Comparison of ENCODE assay signal across 10 cellular contexts in genomic region chr14:98198385-98198784, GRCh38.
DNase-seq lines count a peak whose midpoint lies in the region; ATAC-seq, FAIRE-seq and TF ChIP-seq lines count a peak whose summit lies in the region.
"Had no signal": no experiment of that assay in that cellular context is flagged by ENCODE, and none has a peak within 500 bp of the region (broad histone marks: within the 10 kb centered on the region; RNA-seq: fewer than 3 reads in every experiment).

No MANE protein-coding gene starts in this region.

- peak; percentile 84 for ATAC-seq in natural killer cell treated with Interleukin-12 subunit alpha and Interleukin-12 subunit beta and Interleukin-15 and Interleukin-18, amount 100 ng/mL, for 72 hours

- H3K4me3 ChIP-seq in Loucy (ENCODE audit: low read length, poor library complexity, severe bottlenecking) (peak overlapping the region; percentile 54), PC-9 (no peak overlapping the region)
- H3K4me3 ChIP-seq: neural progenitor cell had no signal

- DNase-seq in GM18507 (ENCODE audit: extremely low spot score, insufficient read length, low read depth) (peak; percentile 9), GM03348 (ENCODE audit: low spot score) (no peak), PC-9 (no peak), DMS53 (lab: John Stamatoyannopoulos, UW) (no peak), MV-4-11 (lab: John Stamatoyannopoulos, UW) (no peak)
- peak; percentile 51 for DNase-seq in activated T-helper 1 cell treated with anti-CD3 and anti-CD28 coated beads, Interleukin-12 subunit alpha, Interleukin-12 subunit beta, Interleukin-2, Interleukin-4 antibody, amounts not matched to agents 30 ng/mL and 10 ng/mL and 1 ng/mL, durations not matched to agents 14 hours and 24 hours and 36 hours (ENCODE audit: low spot score)
- DNase-seq in natural killer cell treated with Interleukin-12 subunit alpha and Interleukin-12 subunit beta and Interleukin-15 and Interleukin-18, amount 100 ng/mL, for 72 hours (ENCODE audit: low spot score) = peak; percentile 64
- DNase-seq: SHP77 treated with DMSO at 0.1 percent for 48 hours had no signal

- H3K4me1 ChIP-seq in Loucy (ENCODE audit: insufficient read depth, low read length, poor library complexity, severe bottlenecking) (peaks cover 63% of the 10 kb centered on the region), PC-9 (replicated peaks; ENCODE audit: insufficient read depth) (no peaks in the 10 kb centered on the region)

- intact Hi-C loops in activated T-helper 1 cell treated with anti-CD3 and anti-CD28 coated beads, Interleukin-12 subunit alpha, Interleukin-12 subunit beta, Interleukin-2, Interleukin-4 antibody, amounts not matched to agents 30 ng/mL and 10 ng/mL and 1 ng/mL, durations not matched to agents 14 hours and 24 hours and 36 hours (cut with micrococcal nuclease) = loop anchor here (1.0 to 2.0 kb wide), 2 partner anchors 9 to 28 kb away; no protein-coding TSS in a partner anchor
- intact Hi-C loops in PC-9 (cut with micrococcal nuclease; ENCODE audit: unreplicated experiment) = no loop called here

- no peak overlapping the region for H3K27ac ChIP-seq in PC-9
- H3K27ac ChIP-seq: neural progenitor cell had no signal

- TF ChIP-seq CTCF in Loucy (conservative IDR thresholded peaks at IDR 0.05; ENCODE audit: low read length) (no peak), PC-9 (conservative IDR thresholded peaks at IDR 0.05) (no peak)

- no TSS peak for BruUV-seq in PC-9 (replicated peaks; lab: Mats Ljungman, UMichigan)

- H3K9me3 ChIP-seq in Loucy (ENCODE audit: insufficient read depth, low read depth, low read length) = no peaks in the 10 kb centered on the region
- H3K9me3 ChIP-seq in PC-9 (ENCODE audit: insufficient read depth, low read depth) = no peaks in the 10 kb centered on the region

- peak overlapping the region; percentile 59 for H3K9ac ChIP-seq in Loucy (ENCODE audit: low read depth, low read length, poor library complexity, severe bottlenecking)
- H3K9ac ChIP-seq: neural progenitor cell had no signal

- POLR2A ChIA-PET in PC-9 (lab: Charles Lee; ENCODE audit: unreplicated experiment) = no interaction called here

- H3K9me3 Mint-ChIP-seq in activated T-helper 1 cell treated with anti-CD3 and anti-CD28 coated beads, Interleukin-12 subunit alpha, Interleukin-12 subunit beta, Interleukin-2, Interleukin-4 antibody, amounts not matched to agents 30 ng/mL and 10 ng/mL and 1 ng/mL, durations not matched to agents 14 hours and 24 hours and 36 hours = peaks cover 3% of the 10 kb centered on the region
- no peaks in the 10 kb centered on the region for H3K9me3 Mint-ChIP-seq in natural killer cell treated with Interleukin-12 subunit alpha and Interleukin-12 subunit beta and Interleukin-15 and Interleukin-18, amount 100 ng/mL, for 72 hours
- H3K9me3 Mint-ChIP-seq: neural progenitor cell had no signal

- peaks cover 95% of the 10 kb centered on the region for H3K4me1 Mint-ChIP-seq in activated T-helper 1 cell treated with anti-CD3 and anti-CD28 coated beads, Interleukin-12 subunit alpha, Interleukin-12 subunit beta, Interleukin-2, Interleukin-4 antibody, amounts not matched to agents 30 ng/mL and 10 ng/mL and 1 ng/mL, durations not matched to agents 14 hours and 24 hours and 36 hours (ENCODE audit: low read depth)
- peaks cover 29 to 41% of the 10 kb centered on the region in 2 donors for H3K4me1 Mint-ChIP-seq in natural killer cell treated with Interleukin-12 subunit alpha and Interleukin-12 subunit beta and Interleukin-15 and Interleukin-18, amount 100 ng/mL, for 72 hours (ENCODE audit: low read depth in 2 of 2)

- no peaks in the 10 kb centered on the region for H3K27me3 Mint-ChIP-seq in activated T-helper 1 cell treated with anti-CD3 and anti-CD28 coated beads, Interleukin-12 subunit alpha, Interleukin-12 subunit beta, Interleukin-2, Interleukin-4 antibody, amounts not matched to agents 30 ng/mL and 10 ng/mL and 1 ng/mL, durations not matched to agents 14 hours and 24 hours and 36 hours (ENCODE audit: insufficient read depth)
- peaks cover 0 to 6% of the 10 kb centered on the region in 2 donors for H3K27me3 Mint-ChIP-seq in natural killer cell treated with Interleukin-12 subunit alpha and Interleukin-12 subunit beta and Interleukin-15 and Interleukin-18, amount 100 ng/mL, for 72 hours

- H3K79me2 ChIP-seq in Loucy (ENCODE audit: insufficient read depth, low read length) (no peaks in the 10 kb centered on the region), PC-9 (ENCODE audit: low read depth) (no peaks in the 10 kb centered on the region)

- H3K36me3 Mint-ChIP-seq in activated T-helper 1 cell treated with anti-CD3 and anti-CD28 coated beads, Interleukin-12 subunit alpha, Interleukin-12 subunit beta, Interleukin-2, Interleukin-4 antibody, amounts not matched to agents 30 ng/mL and 10 ng/mL and 1 ng/mL, durations not matched to agents 14 hours and 24 hours and 36 hours (ENCODE audit: low read depth) = peaks cover 8% of the 10 kb centered on the region
- H3K36me3 Mint-ChIP-seq in natural killer cell treated with Interleukin-12 subunit alpha and Interleukin-12 subunit beta and Interleukin-15 and Interleukin-18, amount 100 ng/mL, for 72 hours = no peaks in the 10 kb centered on the region
- H3K36me3 Mint-ChIP-seq: neural progenitor cell had no signal

- no peak overlapping the region for H2AFZ ChIP-seq in Loucy (ENCODE audit: low read length)
- no peak overlapping the region for H2AFZ ChIP-seq in PC-9
- H2AFZ ChIP-seq: neural progenitor cell had no signal

- H3K36me3 ChIP-seq in Loucy (ENCODE audit: insufficient read depth, low read length) = no peaks in the 10 kb centered on the region
- no peaks in the 10 kb centered on the region for H3K36me3 ChIP-seq in PC-9 (ENCODE audit: low read depth)
- H3K36me3 ChIP-seq: neural progenitor cell had no signal

- peak overlapping the region; percentile 27 for H3K4me3 Mint-ChIP-seq in activated T-helper 1 cell treated with anti-CD3 and anti-CD28 coated beads, Interleukin-12 subunit alpha, Interleukin-12 subunit beta, Interleukin-2, Interleukin-4 antibody, amounts not matched to agents 30 ng/mL and 10 ng/mL and 1 ng/mL, durations not matched to agents 14 hours and 24 hours and 36 hours
- H3K4me3 Mint-ChIP-seq in natural killer cell treated with Interleukin-12 subunit alpha and Interleukin-12 subunit beta and Interleukin-15 and Interleukin-18, amount 100 ng/mL, for 72 hours = peak overlapping the region; percentile 72
- H3K4me3 Mint-ChIP-seq: neural progenitor cell had no signal

- H3K4me2 ChIP-seq in Loucy (ENCODE audit: low read depth, low read length, poor library complexity, severe bottlenecking) = peak overlapping the region; percentile 68
- H3K4me2 ChIP-seq in PC-9 = no peak overlapping the region
- H3K4me2 ChIP-seq: neural progenitor cell had no signal

- H4K20me1 ChIP-seq in Loucy (ENCODE audit: insufficient read depth, low read length, poor library complexity, severe bottlenecking) (no peaks in the 10 kb centered on the region), PC-9 (ENCODE audit: insufficient read depth) (no peaks in the 10 kb centered on the region)

- H3K9me2 ChIP-seq in Loucy (replicated peaks; ENCODE audit: low read depth, low read length) = no peaks in the 10 kb centered on the region
- H3K9me2 ChIP-seq in PC-9 (ENCODE audit: insufficient read depth) = no peaks in the 10 kb centered on the region

- H3K27me3 ChIP-seq in Loucy (ENCODE audit: insufficient read depth, low read length, poor library complexity, severe bottlenecking) (no peaks in the 10 kb centered on the region), PC-9 (ENCODE audit: insufficient read depth, low read depth) (no peaks in the 10 kb centered on the region)
- H3K27me3 ChIP-seq: neural progenitor cell had no signal

- H3F3A ChIP-seq in Loucy (ENCODE audit: low read depth) = no peaks in the 10 kb centered on the region
- no peaks in the 10 kb centered on the region for H3F3A ChIP-seq in PC-9 (ENCODE audit: insufficient read depth, low read depth)

- FAIRE-seq in GM18507 (lab: Jason Lieb, UNC) = peak; percentile 55

- H3K27ac Mint-ChIP-seq in activated T-helper 1 cell treated with anti-CD3 and anti-CD28 coated beads, Interleukin-12 subunit alpha, Interleukin-12 subunit beta, Interleukin-2, Interleukin-4 antibody, amounts not matched to agents 30 ng/mL and 10 ng/mL and 1 ng/mL, durations not matched to agents 14 hours and 24 hours and 36 hours = peak overlapping the region; percentile 52
- H3K27ac Mint-ChIP-seq in natural killer cell treated with Interleukin-12 subunit alpha and Interleukin-12 subunit beta and Interleukin-15 and Interleukin-18, amount 100 ng/mL, for 72 hours = peak overlapping the region; percentile 70 to 76
- H3K27ac Mint-ChIP-seq: neural progenitor cell had no signal

- CTCF ChIA-PET in PC-9 (lab: Charles Lee) = no interaction called here

Comparison
In these comparisons a context has a peak if more than half of its experiments do, and no peak if none do; other contexts are left out.
1. DNase-seq: peak in GM18507 (single experiment), activated T-helper 1 cell treated with anti-CD3 and anti-CD28 coated beads, Interleukin-12 subunit alpha, Interleukin-12 subunit beta, Interleukin-2, Interleukin-4 antibody, amounts not matched to agents 30 ng/mL and 10 ng/mL and 1 ng/mL, durations not matched to agents 14 hours and 24 hours and 36 hours (single experiment) and natural killer cell treated with Interleukin-12 subunit alpha and Interleukin-12 subunit beta and Interleukin-15 and Interleukin-18, amount 100 ng/mL, for 72 hours (single experiment); none in GM03348 (single experiment), PC-9 (0 of 2), DMS53 (single experiment) and MV-4-11 (single experiment).